11 cellular contexts compared by ENCODE assay signal in the genomic region with DNA sequence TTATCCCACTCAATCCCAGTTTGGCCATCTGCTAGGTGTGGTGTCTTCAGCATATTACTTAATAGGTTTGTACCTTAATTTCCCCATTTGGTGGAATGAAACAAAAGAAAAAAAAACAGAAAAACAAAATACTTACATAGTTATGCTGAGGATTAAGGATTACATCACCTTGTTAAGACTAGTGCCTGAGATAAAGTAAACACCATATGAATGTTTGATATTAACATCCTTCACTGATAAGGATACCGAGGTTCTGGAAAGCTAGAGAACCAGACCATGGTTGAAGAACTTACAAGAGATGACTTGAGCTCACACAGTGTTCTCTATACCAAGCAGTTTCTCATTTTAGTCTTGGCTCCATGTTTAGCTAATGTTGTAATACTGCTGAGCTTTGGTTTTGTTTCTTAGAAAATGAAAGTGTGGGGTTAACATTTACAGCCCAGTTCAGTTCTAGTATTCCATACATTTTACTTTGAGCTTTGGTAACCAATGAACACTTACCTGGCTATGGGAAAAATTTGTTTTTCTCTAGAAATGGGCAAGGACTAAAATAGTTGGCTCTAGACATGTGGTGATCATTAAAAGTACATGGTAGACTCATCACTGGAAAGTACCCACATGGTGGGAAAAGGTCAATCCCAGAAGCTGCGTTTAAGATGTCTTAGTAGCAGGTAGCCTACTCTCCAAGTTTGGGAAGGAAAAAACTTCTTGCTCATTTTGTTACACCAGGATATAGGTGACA. TPM values are rescaled to one million over a fixed set of nuclear protein-coding genes. Genes with fewer than 3 reads are reported as not detected.
DNase-seq lines count a peak whose midpoint lies in the region; ATAC-seq and TF ChIP-seq lines count a peak whose summit lies in the region.
"Had no signal": no experiment of that assay in that cellular context is flagged by ENCODE, and none has a peak within 500 bp of the region (broad histone marks: within the 10 kb centered on the region; RNA-seq: fewer than 3 reads in every experiment).

No MANE protein-coding gene starts in this region.

- H3K4me1 ChIP-seq in neural progenitor cell = peaks cover 5% of the 10 kb centered on the region

- H3K4me2 ChIP-seq in neural progenitor cell = no peak overlapping the region

- H3K36me3 Mint-ChIP-seq in neural progenitor cell = no peaks in the 10 kb centered on the region
- no peaks in the 10 kb centered on the region for H3K36me3 Mint-ChIP-seq in nephron progenitor cell (ENCODE audit: low read depth)

- no peak overlapping the region for H3K4me3 ChIP-seq in SK-N-MC
- H3K4me3 ChIP-seq in neural progenitor cell = no peak overlapping the region

- peak; percentile 31 for ATAC-seq in GM18909 (IDR thresholded peaks at IDR 0.05; ENCODE audit: poor library complexity, unreplicated experiment)
- peak; percentile 13 for ATAC-seq in HG02763 (IDR thresholded peaks at IDR 0.05; ENCODE audit: unreplicated experiment)
- ATAC-seq: left colon had no signal

- no peaks in the 10 kb centered on the region for H3K79me2 ChIP-seq in neural progenitor cell (ENCODE audit: low read depth)

- H3K4me1 Mint-ChIP-seq in neural progenitor cell = peaks cover 3% of the 10 kb centered on the region
- H3K4me1 Mint-ChIP-seq in nephron progenitor cell = peaks cover 35% of the 10 kb centered on the region

- H3K9me3 Mint-ChIP-seq in neural progenitor cell (no peaks in the 10 kb centered on the region), nephron progenitor cell (no peaks in the 10 kb centered on the region)

- H3K4me3 Mint-ChIP-seq in neural progenitor cell (no peak overlapping the region), nephron progenitor cell (no peak overlapping the region)

- H3K9ac ChIP-seq in SK-N-MC (ENCODE audit: insufficient read length) (no peak overlapping the region), neural progenitor cell (no peak overlapping the region)

- H3K27ac ChIP-seq in SK-N-MC = peak overlapping the region; percentile 81
- no peak overlapping the region for H3K27ac ChIP-seq in neural progenitor cell

- no peaks in the 10 kb centered on the region for H3K9me3 ChIP-seq in SK-N-MC (ENCODE audit: low read depth, low read length)
- no peaks in the 10 kb centered on the region for H3K9me3 ChIP-seq in neural progenitor cell (ENCODE audit: low read depth)

- H3F3A ChIP-seq in neural progenitor cell (ENCODE audit: low read depth) = peaks cover 6% of the 10 kb centered on the region

- TF ChIP-seq CTCF in neural progenitor cell (IDR thresholded peaks at IDR 0.05) = no peak
- TF ChIP-seq CTCF in nephron progenitor cell (IDR thresholded peaks at IDR 0.05) = no peak

- peak overlapping the region; percentile 26 for H2AFZ ChIP-seq in neural progenitor cell (replicated peaks)

- H3K36me3 ChIP-seq in SK-N-MC (ENCODE audit: insufficient read depth, low read length) (no peaks in the 10 kb centered on the region), neural progenitor cell (no peaks in the 10 kb centered on the region)

- no peaks in the 10 kb centered on the region for H4K20me1 ChIP-seq in neural progenitor cell (ENCODE audit: low read depth)

- H3K27me3 Mint-ChIP-seq in neural progenitor cell (ENCODE audit: insufficient read depth, low read depth) (peaks cover 6% of the 10 kb centered on the region), nephron progenitor cell (ENCODE audit: low read depth, poor library complexity) (no peaks in the 10 kb centered on the region)

- DNase-seq in SK-N-MC (ENCODE audit: low read depth, low spot score) (no peak), neural progenitor cell (ENCODE audit: low spot score) (no peak), COLO668 (lab: John Stamatoyannopoulos, UW; ENCODE audit: unreplicated experiment) (no peak), midbrain (lab: John Stamatoyannopoulos, UW) (no peak), nephron progenitor cell (no peak), hepatic stellate cell (ENCODE audit: low spot score) (no peak)
- DNase-seq: left colon; stimulated activated CD4-positive, alpha-beta T cell treated with anti-CD3 and anti-CD28 coated beads, Interleukin-4, amount 100 ng/mL, for 24 hours; T1000 had no signal

- H3K27me3 ChIP-seq in neural progenitor cell = no peaks in the 10 kb centered on the region

- H3K27ac Mint-ChIP-seq in neural progenitor cell (no peak overlapping the region), nephron progenitor cell (no peak overlapping the region)

RNA-seq across cellular contexts. Expression of gene GPD2, which starts 5.8 kb away (rescaled TPM):
- total RNA-seq in neural progenitor cell (ENCODE audit: low replicate concordance) = 67.2 and 176 TPM in 2 replicates
